Comparison of ENCODE assay signal across 29 cellular contexts in the genomic region with DNA sequence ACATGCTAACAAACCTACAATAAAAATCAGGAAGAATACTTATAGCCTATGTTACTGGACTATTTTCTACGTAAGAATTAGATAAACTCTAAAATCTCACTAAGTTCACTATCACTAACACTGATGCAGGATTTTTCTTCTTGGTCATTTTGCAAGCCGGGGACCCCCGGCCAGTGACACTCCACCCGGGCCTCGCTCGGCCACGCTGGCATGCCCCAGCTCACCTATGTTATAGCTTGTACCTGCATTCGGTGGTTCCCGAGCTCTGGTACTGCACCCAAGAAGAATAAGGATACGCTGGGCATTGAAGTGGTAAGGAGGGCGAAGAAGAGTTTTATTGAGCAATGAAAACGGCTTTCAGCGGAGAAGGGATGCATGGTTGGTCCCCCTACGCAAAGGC.
"Had no signal": no experiment of that assay in that cellular context is flagged by ENCODE, and none has a peak within 500 bp of the region (broad histone marks: within the 10 kb centered on the region; RNA-seq: fewer than 3 reads in every experiment).

No MANE protein-coding gene starts in this region.

- H3K4me3 ChIP-seq: colonic mucosa, coronary artery, dorsolateral prefrontal cortex, esophagus muscularis mucosa, esophagus squamous epithelium, gastrocnemius medialis, gastroesophageal sphincter, heart left ventricle, heart right ventricle, hepatocyte had no signal

- H3K79me2 ChIP-seq: hepatocyte had no signal

- ATAC-seq: effector memory CD8-positive, alpha-beta T cell; esophagus mucosa; foreskin keratinocyte; gastrocnemius medialis; gastroesophageal sphincter; heart left ventricle; heart right ventricle had no signal

- H3K27ac Mint-ChIP-seq: dendritic cell treated with granulocyte-macrophage colony-stimulating factor and Interleukin-4, amounts not matched to agents 40 ng/mL and 50 ng/mL, for 4 days; effector memory CD8-positive, alpha-beta T cell; endodermal cell had no signal

- H3K9me3 Mint-ChIP-seq: endodermal cell had no signal

- H3K4me1 ChIP-seq: colonic mucosa, esophagus muscularis mucosa, esophagus squamous epithelium, foreskin keratinocyte, gastroesophageal sphincter had no signal

- H3K9me3 ChIP-seq: colonic mucosa, esophagus muscularis mucosa, esophagus squamous epithelium, gastrocnemius medialis, gastroesophageal sphincter, heart left ventricle, heart right ventricle had no signal

- H3K4me3 Mint-ChIP-seq: dendritic cell treated with granulocyte-macrophage colony-stimulating factor and Interleukin-4, amounts not matched to agents 40 ng/mL and 50 ng/mL, for 4 days; effector memory CD8-positive, alpha-beta T cell; endodermal cell had no signal

- H3K36me3 ChIP-seq: colonic mucosa, esophagus muscularis mucosa, esophagus squamous epithelium, gastrocnemius medialis, gastroesophageal sphincter, heart left ventricle, heart right ventricle had no signal

- DNase-seq: colonic mucosa; cortex of kidney; dermis blood vessel endothelial cell; dorsolateral prefrontal cortex; effector CD4-positive, alpha-beta T cell; effector CD8-positive, alpha-beta T cell; effector memory CD4-positive, alpha-beta T cell; effector memory CD8-positive, alpha-beta T cell; endodermal cell; erythroblast; esophagus squamous epithelium; foreskin fibroblast; foreskin melanocyte; gastrocnemius medialis; glutamatergic neuron; head of caudate nucleus; heart left ventricle; heart right ventricle had no signal

- H3K27me3 Mint-ChIP-seq: dendritic cell treated with granulocyte-macrophage colony-stimulating factor and Interleukin-4, amounts not matched to agents 40 ng/mL and 50 ng/mL, for 4 days; effector memory CD8-positive, alpha-beta T cell had no signal

- H2AFZ ChIP-seq: hepatocyte had no signal

- FAIRE-seq: endometrium, endothelial cell of umbilical vein, frontal cortex had no signal

- H3K4me2 ChIP-seq: hepatocyte had no signal

- H3K27ac ChIP-seq: colonic mucosa, coronary artery, dorsolateral prefrontal cortex, epithelial cell of prostate, esophagus muscularis mucosa, esophagus squamous epithelium, foreskin keratinocyte, gastrocnemius medialis, gastroesophageal sphincter, heart left ventricle, heart right ventricle, hepatocyte had no signal

- H3K27me3 ChIP-seq: colonic mucosa, dorsolateral prefrontal cortex, esophagus muscularis mucosa, esophagus squamous epithelium, foreskin keratinocyte, gastrocnemius medialis, gastroesophageal sphincter, heart left ventricle, heart right ventricle, hepatocyte had no signal
